18 cellular contexts compared by ENCODE assay signal in the genomic region with DNA sequence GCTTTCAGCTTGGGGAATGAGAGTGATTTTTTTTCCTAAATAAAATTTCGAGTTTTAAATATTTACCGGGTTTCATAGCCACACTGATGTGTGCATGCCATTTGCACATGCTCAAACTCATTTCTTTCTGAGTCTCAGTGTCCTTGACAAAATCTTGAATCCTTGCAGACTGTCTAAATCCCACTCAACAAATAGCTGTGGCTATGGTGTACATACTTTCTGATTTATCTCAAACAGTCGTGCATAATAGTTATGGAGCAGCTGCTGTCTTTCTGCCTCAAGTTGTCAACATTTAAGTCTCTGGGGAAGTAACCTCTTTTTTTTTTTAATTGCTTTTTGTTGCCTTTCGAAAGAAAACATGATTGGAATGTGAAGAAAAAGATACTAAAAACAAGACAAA. TPM values are rescaled to one million over a fixed set of nuclear protein-coding genes. Genes with fewer than 3 reads are reported as not detected.
DNase-seq lines count a peak whose midpoint lies in the region; ATAC-seq and TF ChIP-seq lines count a peak whose summit lies in the region.
"Had no signal": no experiment of that assay in that cellular context is flagged by ENCODE, and none has a peak within 500 bp of the region (broad histone marks: within the 10 kb centered on the region; RNA-seq: fewer than 3 reads in every experiment).

No MANE protein-coding gene starts in this region.

- CTCF ChIA-PET in WTC11 (lab: Charles Lee): no interaction called here

- H3K36me3 Mint-ChIP-seq in WTC11: peaks cover 9% of the 10 kb centered on the region
- H3K36me3 Mint-ChIP-seq: activated naive CD4-positive, alpha-beta T cell treated with anti-CD3 and anti-CD28 coated beads, Interleukin-2, amount 50 U/mL, for 24 hours had no signal

- no peaks in the 10 kb centered on the region for H4K20me1 ChIP-seq in smooth muscle cell (ENCODE audit: low read depth)

- no peaks in the 10 kb centered on the region for H3K27me3 Mint-ChIP-seq in WTC11 (ENCODE audit: low read depth)
- H3K27me3 Mint-ChIP-seq: activated B cell treated with CpG ODN at 0.5 μM for 24 hours; activated naive CD4-positive, alpha-beta T cell treated with anti-CD3 and anti-CD28 coated beads, Interleukin-2, amount 50 U/mL, for 24 hours had no signal

- 57 to 60% methylated on average over 4 of the region's 4 CpGs for WGBS in heart right ventricle, 2 donors
- WGBS in smooth muscle cell (ENCODE audit: low lambda C conversion rate): 22% methylated on average over 4 of the region's 4 CpGs

- H3K4me1 ChIP-seq in heart right ventricle (peaks cover 3 to 40% (median 18%) of the 10 kb centered on the region in 9 donors), smooth muscle cell (ENCODE audit: low read depth) (peaks cover 11% of the 10 kb centered on the region)
- H3K4me1 ChIP-seq: parathyroid adenoma, Peyer's patch had no signal

- H3F3A ChIP-seq in smooth muscle cell (ENCODE audit: low read depth): peaks cover 10% of the 10 kb centered on the region

- peak overlapping the region; percentile 30 for H3K4me2 ChIP-seq in smooth muscle cell

- peaks cover 0 to 72% (median 15%) of the 10 kb centered on the region in 9 donors for H3K36me3 ChIP-seq in heart right ventricle
- H3K36me3 ChIP-seq in smooth muscle cell (ENCODE audit: low read depth): no peaks in the 10 kb centered on the region

- H3K4me1 Mint-ChIP-seq in WTC11: peaks cover 30% of the 10 kb centered on the region
- H3K4me1 Mint-ChIP-seq: activated naive CD4-positive, alpha-beta T cell treated with anti-CD3 and anti-CD28 coated beads, Interleukin-2, amount 50 U/mL, for 24 hours had no signal

- POLR2A ChIA-PET in WTC11 (lab: Charles Lee): no interaction called here

- H3K27me3 ChIP-seq in heart right ventricle: no peaks in the 10 kb centered on the region
- H3K27me3 ChIP-seq in smooth muscle cell (ENCODE audit: low read depth): no peaks in the 10 kb centered on the region
- H3K27me3 ChIP-seq: gastroesophageal sphincter, Peyer's patch had no signal

- no peak overlapping the region for H3K4me3 Mint-ChIP-seq in WTC11
- H3K4me3 Mint-ChIP-seq: activated B cell treated with CpG ODN at 0.5 μM for 24 hours; activated naive CD4-positive, alpha-beta T cell treated with anti-CD3 and anti-CD28 coated beads, Interleukin-2, amount 50 U/mL, for 24 hours had no signal

- TF ChIP-seq CTCF in WTC11 (IDR thresholded peaks at IDR 0.05) (no peak), heart right ventricle (IDR thresholded peaks at IDR 0.05) (no peak), smooth muscle cell (IDR thresholded peaks at IDR 0.05; ENCODE audit: borderline replicate concordance, insufficient read depth, poor library complexity, severe bottlenecking) (no peak)

- H3K9me3 Mint-ChIP-seq in WTC11: no peaks in the 10 kb centered on the region
- H3K9me3 Mint-ChIP-seq: activated B cell treated with CpG ODN at 0.5 μM for 24 hours; activated naive CD4-positive, alpha-beta T cell treated with anti-CD3 and anti-CD28 coated beads, Interleukin-2, amount 50 U/mL, for 24 hours had no signal

- intact Hi-C loops in heart right ventricle (cut with DNase I): loop anchor here in 4 of 10 donors (5.0 to 10.0 kb wide), 5 partner anchors 48 to 248 kb away; a partner anchor contains a TSS

- peaks cover 4% of the 10 kb centered on the region for H3K79me2 ChIP-seq in smooth muscle cell (ENCODE audit: low read depth)
- H3K79me2 ChIP-seq: parathyroid adenoma had no signal

- H3K4me3 ChIP-seq in heart right ventricle (no peak overlapping the region), smooth muscle cell (no peak overlapping the region)
- H3K4me3 ChIP-seq: gastroesophageal sphincter, Peyer's patch had no signal

- H3K9ac ChIP-seq in smooth muscle cell (ENCODE audit: low read depth): no peak overlapping the region
- H3K9ac ChIP-seq: parathyroid adenoma had no signal

- no peak overlapping the region for H2AFZ ChIP-seq in smooth muscle cell (ENCODE audit: low read depth)
- H2AFZ ChIP-seq: parathyroid adenoma had no signal

- ATAC-seq in GM19351 (IDR thresholded peaks at IDR 0.05; ENCODE audit: unreplicated experiment) (peak; percentile 18), WTC11 (no peak), heart right ventricle (peak in 6 of 8 donors; percentile 53 to 78 (median 70)), GM19324 (IDR thresholded peaks at IDR 0.05; ENCODE audit: low FRiP score, unreplicated experiment) (no peak)
- ATAC-seq: gastroesophageal sphincter had no signal

- H3K27ac ChIP-seq in heart right ventricle (peak overlapping the region in 2 of 10 donors; percentile 18 to 28), smooth muscle cell (ENCODE audit: low read depth) (peak overlapping the region; percentile 78)
- H3K27ac ChIP-seq: gastroesophageal sphincter, parathyroid adenoma, Peyer's patch had no signal

- no peak for DNase-seq in WTC11 (ENCODE audit: low spot score)
- DNase-seq in heart right ventricle: no peak
- no peak for DNase-seq in smooth muscle cell (lab: John Stamatoyannopoulos, UW; ENCODE audit: unreplicated experiment)
- no peak for DNase-seq in NCI-H128 (lab: John Stamatoyannopoulos, UW; ENCODE audit: unreplicated experiment)
- DNase-seq in germinal center (ENCODE audit: low spot score): no peak
- DNase-seq: activated B cell treated with CpG ODN at 0.5 μM for 24 hours; effector memory CD4-positive, alpha-beta T cell; islet precursor cell; NCI-H1694 treated with DMSO at 0.1 percent for 48 hours; NCI-H524; Peyer's patch; stimulated activated CD4-positive, alpha-beta T cell treated with anti-CD3 and anti-CD28 coated beads, Interleukin-12 subunit alpha, Interleukin-12 subunit beta, amount 100 ng/mL, for 4 hours had no signal

- H3K27ac Mint-ChIP-seq in WTC11: peak overlapping the region; percentile 67
- H3K27ac Mint-ChIP-seq: activated naive CD4-positive, alpha-beta T cell treated with anti-CD3 and anti-CD28 coated beads, Interleukin-2, amount 50 U/mL, for 24 hours had no signal

- H3K9me3 ChIP-seq in heart right ventricle: no peaks in the 10 kb centered on the region
- no peaks in the 10 kb centered on the region for H3K9me3 ChIP-seq in smooth muscle cell (replicated peaks; ENCODE audit: low read depth)
- H3K9me3 ChIP-seq: gastroesophageal sphincter, Peyer's patch had no signal

TF ChIP-seq in WTC11, 78 proteins besides CTCF, POLR2A, EP300 and RAD21 (continues in another document):
- TF ChIP-seq ESRRA (CRISPR knock-in tag; IDR thresholded peaks at IDR 0.05; ENCODE audit: borderline replicate concordance) (no peak), ZNF671 (CRISPR knock-in tag; IDR thresholded peaks at IDR 0.05) (no peak), ZNF396 (CRISPR knock-in tag; IDR thresholded peaks at IDR 0.05; ENCODE audit: borderline replicate concordance) (no peak), MYBL2 (CRISPR knock-in tag; IDR thresholded peaks at IDR 0.05) (no peak)
- TF ChIP-seq, protein P1, sequence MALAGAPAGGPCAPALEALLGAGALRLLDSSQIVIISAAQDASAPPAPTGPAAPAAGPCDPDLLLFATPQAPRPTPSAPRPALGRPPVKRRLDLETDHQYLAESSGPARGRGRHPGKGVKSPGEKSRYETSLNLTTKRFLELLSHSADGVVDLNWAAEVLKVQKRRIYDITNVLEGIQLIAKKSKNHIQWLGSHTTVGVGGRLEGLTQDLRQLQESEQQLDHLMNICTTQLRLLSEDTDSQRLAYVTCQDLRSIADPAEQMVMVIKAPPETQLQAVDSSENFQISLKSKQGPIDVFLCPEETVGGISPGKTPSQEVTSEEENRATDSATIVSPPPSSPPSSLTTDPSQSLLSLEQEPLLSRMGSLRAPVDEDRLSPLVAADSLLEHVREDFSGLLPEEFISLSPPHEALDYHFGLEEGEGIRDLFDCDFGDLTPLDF (CRISPR knock-in tag; IDR thresholded peaks at IDR 0.05): no peak
- TF ChIP-seq, protein P2, sequence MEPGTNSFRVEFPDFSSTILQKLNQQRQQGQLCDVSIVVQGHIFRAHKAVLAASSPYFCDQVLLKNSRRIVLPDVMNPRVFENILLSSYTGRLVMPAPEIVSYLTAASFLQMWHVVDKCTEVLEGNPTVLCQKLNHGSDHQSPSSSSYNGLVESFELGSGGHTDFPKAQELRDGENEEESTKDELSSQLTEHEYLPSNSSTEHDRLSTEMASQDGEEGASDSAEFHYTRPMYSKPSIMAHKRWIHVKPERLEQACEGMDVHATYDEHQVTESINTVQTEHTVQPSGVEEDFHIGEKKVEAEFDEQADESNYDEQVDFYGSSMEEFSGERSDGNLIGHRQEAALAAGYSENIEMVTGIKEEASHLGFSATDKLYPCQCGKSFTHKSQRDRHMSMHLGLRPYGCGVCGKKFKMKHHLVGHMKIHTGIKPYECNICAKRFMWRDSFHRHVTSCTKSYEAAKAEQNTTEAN (CRISPR knock-in tag; IDR thresholded peaks at IDR 0.05): no peak

RNA-seq across cellular contexts. Expression of a gene that starts 52.8 kb away (rescaled TPM):
- total RNA-seq in WTC11 (2021) (0.55 to 0.57 TPM in 2 of 3 replicates, not detected in the other), heart right ventricle (under 1 TPM in 5 of 10 donors, not detected in 5; 0.10 to 0.53 (median 0.43) TPM), smooth muscle cell (0.13 and 1.1 TPM in 2 replicates)
- polyA plus RNA-seq in heart right ventricle (under 1 TPM; 0.16 to 0.22 TPM), smooth muscle cell (0.56 TPM in 1 of 2 replicates, not detected in the other)
- total RNA-seq: bronchial epithelial cell had no signal

RNA-seq across cellular contexts. Expression of a gene that starts 53.9 kb away (rescaled TPM):
- total RNA-seq in WTC11 (2021) (31.6 to 35.4 TPM (median 33.1 TPM) in 3 replicates), heart right ventricle (10 to 100 TPM; 39.5 to 58.8 (median 51.2) TPM), smooth muscle cell (53.9 and 58.7 TPM in 2 replicates)
- polyA plus RNA-seq in heart right ventricle (10 to 100 TPM; 14.3 to 37.7 TPM), smooth muscle cell (31.7 and 42.9 TPM in 2 replicates)

Comparison
In these comparisons a context has a peak if more than half of its experiments do, and no peak if none do; other contexts are left out.
1. ATAC-seq: peak in GM19351 (single experiment) and heart right ventricle (6 of 8); none in WTC11 (single experiment) and GM19324 (single experiment).